In the genomic region with DNA sequence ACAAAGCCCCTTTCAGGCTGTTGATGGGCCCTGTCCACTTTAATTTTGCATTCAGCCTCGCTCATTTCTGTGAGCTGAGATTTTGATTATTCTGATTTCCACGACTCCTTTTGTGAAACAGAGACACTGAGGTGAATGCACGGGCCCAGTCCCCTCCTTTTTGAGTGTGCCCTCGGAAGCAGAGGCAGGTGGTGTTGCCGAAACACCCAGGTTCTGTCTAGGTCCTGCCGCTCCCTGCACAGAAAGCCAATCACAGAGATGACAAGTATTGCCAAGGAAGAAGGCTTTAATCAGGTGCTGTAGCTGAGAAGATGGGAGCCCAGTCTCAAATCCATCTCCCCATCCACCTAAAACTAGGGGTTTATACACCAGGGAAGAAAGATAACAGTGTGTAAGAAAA, we compare ENCODE assay signal across 28 cellular contexts. TPM values are rescaled to one million over a fixed set of nuclear protein-coding genes. Genes with fewer than 3 reads are reported as not detected.
DNase-seq lines count a peak whose midpoint lies in the region; ATAC-seq, FAIRE-seq and TF ChIP-seq lines count a peak whose summit lies in the region.
"Had no signal": no experiment of that assay in that cellular context is flagged by ENCODE, and none has a peak within 500 bp of the region (broad histone marks: within the 10 kb centered on the region; RNA-seq: fewer than 3 reads in every experiment).

No MANE protein-coding gene starts in this region.

- TF ChIP-seq CTCF in GM23338 (conservative IDR thresholded peaks at IDR 0.05; ENCODE audit: low read depth in 2 of 2) (no peak), neural crest cell (conservative IDR thresholded peaks at IDR 0.05) (no peak)

- no peak overlapping the region for H3K4me3 ChIP-seq in GM23338
- H3K4me3 ChIP-seq: A549, ascending aorta, MG63, SJSA1 had no signal

- peaks cover 5% of the 10 kb centered on the region for H3K9me3 Mint-ChIP-seq in activated CD4-positive, alpha-beta T cell treated with anti-CD3 and anti-CD28 coated beads, Interleukin-2, amount 10 ng/mL, durations not matched to agents 7 days and 5 days
- H3K9me3 Mint-ChIP-seq in GM23338 (peaks cover 12% of the 10 kb centered on the region), neural crest cell (peaks cover 3% of the 10 kb centered on the region)
- peaks cover 3% of the 10 kb centered on the region for H3K9me3 Mint-ChIP-seq in activated naive CD8-positive, alpha-beta T cell (ENCODE audit: low read depth)
- H3K9me3 Mint-ChIP-seq in activated T-helper 2 cell treated with anti-CD3 and anti-CD28 coated beads, Interferon-gamma antibody, Interleukin-2, Interleukin-4, amounts not matched to agents 10 μg/mL and 5 μg/mL and 100 μg/mL, durations not matched to agents 14 hours and 24 hours and 36 hours = peaks cover 5% of the 10 kb centered on the region
- H3K9me3 Mint-ChIP-seq: activated B cell treated with CpG ODN at 0.5 μM for 24 hours had no signal

- peaks cover 11% of the 10 kb centered on the region; the same call in 1 of the 2 replicates for H3K4me1 ChIP-seq in GM23338 (ENCODE audit: insufficient read depth)
- H3K4me1 ChIP-seq: ascending aorta had no signal

- no peaks in the 10 kb centered on the region for H3K9me2 ChIP-seq in GM23338 (ENCODE audit: insufficient read depth)

- DNase-seq in activated CD4-positive, alpha-beta T cell treated with anti-CD3 and anti-CD28 coated beads, Interleukin-2, amount 10 ng/mL, durations not matched to agents 7 days and 5 days = no peak
- no peak for DNase-seq in activated CD4-positive, alpha-beta T cell treated with anti-CD3 and anti-CD28 coated beads, Interleukin-2, amount 50 U/mL, for 48 hours
- no peak for DNase-seq in GM23338 (ENCODE audit: low spot score)
- DNase-seq in neural crest cell (ENCODE audit: low read depth, low spot score) = no peak
- DNase-seq in activated T-helper 2 cell treated with anti-CD3 and anti-CD28 coated beads, Interferon-gamma antibody, Interleukin-2, Interleukin-4, amounts not matched to agents 10 μg/mL and 5 μg/mL and 100 μg/mL, durations not matched to agents 14 hours and 24 hours and 36 hours (ENCODE audit: low spot score) = no peak
- no peak for DNase-seq in NCI-H1105 treated with DMSO at 0.1 percent for 48 hours (lab: John Stamatoyannopoulos, UW)
- no peak for DNase-seq in GM12891 (ENCODE audit: insufficient read length, low spot score)
- DNase-seq: activated B cell treated with CpG ODN at 0.5 μM for 24 hours; activated CD8-positive, alpha-beta memory T cell treated with anti-CD3 and anti-CD28 coated beads, Interleukin-2, amount 10 ng/mL, durations not matched to agents 7 days and 5 days; activated gamma-delta T cell; C1 segment of cervical spinal cord; central memory CD4-positive, alpha-beta T cell; DMS 273 treated with DMSO at 0.1 percent for 48 hours; MG63; NCI-H146; NCI-H2171; NCI-H524; substantia nigra; T-helper 9 cell had no signal

- peak overlapping the region; percentile 96 for H3K27ac Mint-ChIP-seq in activated CD4-positive, alpha-beta T cell treated with anti-CD3 and anti-CD28 coated beads, Interleukin-2, amount 10 ng/mL, durations not matched to agents 7 days and 5 days
- no peak overlapping the region for H3K27ac Mint-ChIP-seq in GM23338
- H3K27ac Mint-ChIP-seq in activated naive CD8-positive, alpha-beta T cell = peak overlapping the region; percentile 85
- peak overlapping the region; percentile 57 for H3K27ac Mint-ChIP-seq in neural crest cell (ENCODE audit: unreplicated experiment)
- H3K27ac Mint-ChIP-seq in activated T-helper 2 cell treated with anti-CD3 and anti-CD28 coated beads, Interferon-gamma antibody, Interleukin-2, Interleukin-4, amounts not matched to agents 10 μg/mL and 5 μg/mL and 100 μg/mL, durations not matched to agents 14 hours and 24 hours and 36 hours = no peak overlapping the region
- H3K27ac Mint-ChIP-seq: activated B cell treated with CpG ODN at 0.5 μM for 24 hours had no signal

- H4K20me1 ChIP-seq in GM23338 (replicated peaks; ENCODE audit: insufficient read depth) = no peaks in the 10 kb centered on the region

- no peak overlapping the region for H3K4me3 Mint-ChIP-seq in activated CD4-positive, alpha-beta T cell treated with anti-CD3 and anti-CD28 coated beads, Interleukin-2, amount 10 ng/mL, durations not matched to agents 7 days and 5 days
- H3K4me3 Mint-ChIP-seq in GM23338 = no peak overlapping the region
- peak overlapping the region; percentile 30 for H3K4me3 Mint-ChIP-seq in activated naive CD8-positive, alpha-beta T cell
- no peak overlapping the region for H3K4me3 Mint-ChIP-seq in neural crest cell
- no peak overlapping the region for H3K4me3 Mint-ChIP-seq in activated T-helper 2 cell treated with anti-CD3 and anti-CD28 coated beads, Interferon-gamma antibody, Interleukin-2, Interleukin-4, amounts not matched to agents 10 μg/mL and 5 μg/mL and 100 μg/mL, durations not matched to agents 14 hours and 24 hours and 36 hours (ENCODE audit: low read depth)
- H3K4me3 Mint-ChIP-seq: activated B cell treated with CpG ODN at 0.5 μM for 24 hours had no signal

- FAIRE-seq in GM12891 (lab: Jason Lieb, UNC) = no peak
- FAIRE-seq: A549, H54, urothelium cell line had no signal

- no peak for TF ChIP-seq POLR2A in GM12891 (IDR thresholded peaks at IDR 0.05; ENCODE audit: low read depth, low read length)

- 0 out of 2 replicates have a peak overlapping the region, but pooled peaks have one; percentile 91 for H3K4me2 ChIP-seq in GM23338
- H3K4me2 ChIP-seq: A549 had no signal

- no peak overlapping the region for H3K27ac ChIP-seq in GM23338 (ENCODE audit: low read depth)
- H3K27ac ChIP-seq: A549, ascending aorta, SJSA1 had no signal

- H3K79me2 ChIP-seq in GM23338 (replicated peaks; ENCODE audit: insufficient read depth) = no peaks in the 10 kb centered on the region

- CTCF ChIA-PET in activated CD4-positive, alpha-beta T cell treated with anti-CD3 and anti-CD28 coated beads, Interleukin-2, amount 10 ng/mL, durations not matched to agents 7 days and 5 days (lab: Charles Lee) = no interaction called here

- ATAC-seq in GM23338 = no peak
- ATAC-seq: A549; activated CD8-positive, alpha-beta memory T cell treated with anti-CD3 and anti-CD28 coated beads, Interleukin-2, amount 10 ng/mL, durations not matched to agents 7 days and 5 days had no signal

- intact Hi-C loops in activated T-helper 2 cell treated with anti-CD3 and anti-CD28 coated beads, Interferon-gamma antibody, Interleukin-2, Interleukin-4, amounts not matched to agents 10 μg/mL and 5 μg/mL and 100 μg/mL, durations not matched to agents 14 hours and 24 hours and 36 hours (cut with micrococcal nuclease) = loop anchor here (2.0 kb wide), 1 partner anchor 182 kb away; no protein-coding TSS in a partner anchor

- H3F3A ChIP-seq in GM23338 (replicated peaks; ENCODE audit: low read depth) = no peaks in the 10 kb centered on the region

- peaks cover 11% of the 10 kb centered on the region for H3K36me3 Mint-ChIP-seq in activated CD4-positive, alpha-beta T cell treated with anti-CD3 and anti-CD28 coated beads, Interleukin-2, amount 10 ng/mL, durations not matched to agents 7 days and 5 days (ENCODE audit: low read depth)
- H3K36me3 Mint-ChIP-seq in GM23338 (ENCODE audit: low read depth) = peaks cover 6% of the 10 kb centered on the region
- H3K36me3 Mint-ChIP-seq in activated naive CD8-positive, alpha-beta T cell = peaks cover 6% of the 10 kb centered on the region
- H3K36me3 Mint-ChIP-seq in neural crest cell (ENCODE audit: low read depth) = peaks cover 5% of the 10 kb centered on the region
- peaks cover 4% of the 10 kb centered on the region for H3K36me3 Mint-ChIP-seq in activated T-helper 2 cell treated with anti-CD3 and anti-CD28 coated beads, Interferon-gamma antibody, Interleukin-2, Interleukin-4, amounts not matched to agents 10 μg/mL and 5 μg/mL and 100 μg/mL, durations not matched to agents 14 hours and 24 hours and 36 hours (ENCODE audit: low read depth)
- H3K36me3 Mint-ChIP-seq: activated CD8-positive, alpha-beta memory T cell treated with anti-CD3 and anti-CD28 coated beads, Interleukin-2, amount 10 ng/mL, durations not matched to agents 7 days and 5 days had no signal

- POLR2A ChIA-PET in activated CD4-positive, alpha-beta T cell treated with anti-CD3 and anti-CD28 coated beads, Interleukin-2, amount 10 ng/mL, durations not matched to agents 7 days and 5 days (lab: Charles Lee) = interaction anchor here (0.6 kb wide), 1 partner anchor 13 kb away, joined by 3 read pairs; no protein-coding TSS in a partner anchor

- no peaks in the 10 kb centered on the region; the same call in 1 of the 2 replicates for H3K36me3 ChIP-seq in GM23338 (ENCODE audit: insufficient read depth)
- H3K36me3 ChIP-seq: ascending aorta, MG63, SJSA1 had no signal

- H2AFZ ChIP-seq in GM23338 = no peak overlapping the region

- H3K27me3 ChIP-seq in GM23338 (ENCODE audit: insufficient read depth) = peaks cover 44% of the 10 kb centered on the region
- H3K27me3 ChIP-seq: ascending aorta had no signal

- peaks cover 3% of the 10 kb centered on the region for H3K27me3 Mint-ChIP-seq in activated CD4-positive, alpha-beta T cell treated with anti-CD3 and anti-CD28 coated beads, Interleukin-2, amount 10 ng/mL, durations not matched to agents 7 days and 5 days
- H3K27me3 Mint-ChIP-seq in GM23338 (ENCODE audit: insufficient read depth, low read depth, poor library complexity) (peaks cover 45% of the 10 kb centered on the region), neural crest cell (ENCODE audit: low read depth) (peaks cover 8% of the 10 kb centered on the region)
- H3K27me3 Mint-ChIP-seq in activated naive CD8-positive, alpha-beta T cell = no peaks in the 10 kb centered on the region
- peaks cover 7% of the 10 kb centered on the region for H3K27me3 Mint-ChIP-seq in activated T-helper 2 cell treated with anti-CD3 and anti-CD28 coated beads, Interferon-gamma antibody, Interleukin-2, Interleukin-4, amounts not matched to agents 10 μg/mL and 5 μg/mL and 100 μg/mL, durations not matched to agents 14 hours and 24 hours and 36 hours (ENCODE audit: low read depth)
- H3K27me3 Mint-ChIP-seq: activated CD8-positive, alpha-beta memory T cell treated with anti-CD3 and anti-CD28 coated beads, Interleukin-2, amount 10 ng/mL, durations not matched to agents 7 days and 5 days had no signal

- peaks cover 48% of the 10 kb centered on the region for H3K4me1 Mint-ChIP-seq in activated CD4-positive, alpha-beta T cell treated with anti-CD3 and anti-CD28 coated beads, Interleukin-2, amount 10 ng/mL, durations not matched to agents 7 days and 5 days
- peaks cover 13% of the 10 kb centered on the region for H3K4me1 Mint-ChIP-seq in GM23338
- peaks cover 74% of the 10 kb centered on the region for H3K4me1 Mint-ChIP-seq in activated naive CD8-positive, alpha-beta T cell (ENCODE audit: low read depth)
- peaks cover 30% of the 10 kb centered on the region for H3K4me1 Mint-ChIP-seq in neural crest cell
- H3K4me1 Mint-ChIP-seq in activated T-helper 2 cell treated with anti-CD3 and anti-CD28 coated beads, Interferon-gamma antibody, Interleukin-2, Interleukin-4, amounts not matched to agents 10 μg/mL and 5 μg/mL and 100 μg/mL, durations not matched to agents 14 hours and 24 hours and 36 hours (ENCODE audit: low read depth) = peaks cover 15% of the 10 kb centered on the region

RNA-seq across cellular contexts. Expression of gene EDAR, which starts 44.2 kb away (rescaled TPM):
- under 1 TPM; 0.87 TPM for total RNA-seq in activated CD4-positive, alpha-beta T cell treated with anti-CD3 and anti-CD28 coated beads, Interleukin-2, amount 10 ng/mL, durations not matched to agents 7 days and 5 days
- not detected in 2 replicates for total RNA-seq in GM23338 (2014; rRNA removed; shearing (Covaris generic))
- polyA plus RNA-seq in GM23338 (2016; fragmentation: Nextera tagmentation; extraction: Ambion mirVana) = 0.10 TPM in 1 of 2 replicates, not detected in the other
- not detected in 2 replicates for total RNA-seq in neural crest cell
- total RNA-seq in activated T-helper 2 cell treated with anti-CD3 and anti-CD28 coated beads, Interferon-gamma antibody, Interleukin-2, Interleukin-4, amounts not matched to agents 10 μg/mL and 5 μg/mL and 100 μg/mL, durations not matched to agents 14 hours and 24 hours and 36 hours = 0.11 TPM in 2 replicates
- not detected for polyA plus RNA-seq in GM12891 (2012; ENCODE audit: low read depth, missing spikeins)
- total RNA-seq: activated B cell treated with CpG ODN at 0.5 μM for 24 hours; activated CD8-positive, alpha-beta memory T cell treated with anti-CD3 and anti-CD28 coated beads, Interleukin-2, amount 10 ng/mL, durations not matched to agents 7 days and 5 days; ascending aorta; fibroblast of villous mesenchyme; posterior vena cava; SJSA1 had no signal
- polyA plus RNA-seq: neural cell had no signal

Comparison
In these comparisons a context has a peak if more than half of its experiments do, and no peak if none do; other contexts are left out.
1. H3K27ac Mint-ChIP-seq: peak in activated CD4-positive, alpha-beta T cell treated with anti-CD3 and anti-CD28 coated beads, Interleukin-2, amount 10 ng/mL, durations not matched to agents 7 days and 5 days (single experiment), activated naive CD8-positive, alpha-beta T cell (single experiment) and neural crest cell (single experiment); none in GM23338 (single experiment) and activated T-helper 2 cell treated with anti-CD3 and anti-CD28 coated beads, Interferon-gamma antibody, Interleukin-2, Interleukin-4, amounts not matched to agents 10 μg/mL and 5 μg/mL and 100 μg/mL, durations not matched to agents 14 hours and 24 hours and 36 hours (single experiment).